ENCODE assay signal across 9 cellular contexts in genomic region chr12:131755305-131756113, GRCh38. TPM values are rescaled to one million over a fixed set of nuclear protein-coding genes. Genes with fewer than 3 reads are reported as not detected.
A peak's percentile ranks its signal among the peaks of the same experiment; 100 is the strongest.
DNase-seq lines count a peak whose midpoint lies in the region; ATAC-seq, FAIRE-seq and TF ChIP-seq lines count a peak whose summit lies in the region.
"Had no signal": no experiment of that assay in that cellular context is flagged by ENCODE, and none has a peak within 500 bp of the region (broad histone marks: within the 10 kb centered on the region; RNA-seq: fewer than 3 reads in every experiment).

No MANE protein-coding gene starts in this region.

- H3K4me1 Mint-ChIP-seq in astrocyte (ENCODE audit: low read depth, unreplicated experiment) (no peaks in the 10 kb centered on the region), neural progenitor cell (peaks cover 16% of the 10 kb centered on the region)

- peaks cover 29% of the 10 kb centered on the region for H3K36me3 ChIP-seq in astrocyte (ENCODE audit: insufficient read depth, low read length)
- no peaks in the 10 kb centered on the region for H3K36me3 ChIP-seq in neural progenitor cell

- DNase-seq in COLO829 (ENCODE audit: low spot score) (peak; percentile 32), NCI-H69 (lab: John Stamatoyannopoulos, UW) (peak; percentile 66), astrocyte (ENCODE audit: low read depth) (no peak), neural progenitor cell (ENCODE audit: low spot score) (peak; percentile 45), NCI-H187 (lab: John Stamatoyannopoulos, UW) (no peak)

- H3K27me3 ChIP-seq in astrocyte (ENCODE audit: insufficient read depth, low read length) (no peaks in the 10 kb centered on the region), neural progenitor cell (no peaks in the 10 kb centered on the region)

- H3K9me3 Mint-ChIP-seq in astrocyte (ENCODE audit: unreplicated experiment) (no peaks in the 10 kb centered on the region), neural progenitor cell (no peaks in the 10 kb centered on the region)

- H3K79me2 ChIP-seq in astrocyte (ENCODE audit: insufficient read depth, low read length) (peaks cover 6% of the 10 kb centered on the region), neural progenitor cell (ENCODE audit: low read depth) (peaks cover 4% of the 10 kb centered on the region)

- no peak overlapping the region for H3K4me2 ChIP-seq in astrocyte (ENCODE audit: low read length)
- no peak overlapping the region for H3K4me2 ChIP-seq in neural progenitor cell

- H3K27me3 Mint-ChIP-seq in astrocyte (ENCODE audit: low read depth, unreplicated experiment) (no peaks in the 10 kb centered on the region), neural progenitor cell (ENCODE audit: insufficient read depth, low read depth) (peaks cover 3% of the 10 kb centered on the region)

- H3K36me3 Mint-ChIP-seq in astrocyte (ENCODE audit: low read depth, unreplicated experiment), result peaks cover 31% of the 10 kb centered on the region
- peaks cover 50% of the 10 kb centered on the region for H3K36me3 Mint-ChIP-seq in neural progenitor cell

- no peaks in the 10 kb centered on the region for H3F3A ChIP-seq in neural progenitor cell (ENCODE audit: low read depth)

- FAIRE-seq in astrocyte (lab: Jason Lieb, UNC), result peak; percentile 29

- TF ChIP-seq CTCF in astrocyte (IDR thresholded peaks at IDR 0.05; ENCODE audit: insufficient read depth, low read depth, low read length) (peak; percentile 25), neural progenitor cell (IDR thresholded peaks at IDR 0.05) (peak; percentile 53)

- H3K4me3 ChIP-seq in astrocyte (ENCODE audit: insufficient read depth, low read depth, low read length) (no peak overlapping the region), neural progenitor cell (no peak overlapping the region)
- H3K4me3 ChIP-seq: SK-N-MC had no signal

- no peaks in the 10 kb centered on the region for H3K4me1 ChIP-seq in astrocyte (ENCODE audit: insufficient read depth, low read length)
- peaks cover 6% of the 10 kb centered on the region for H3K4me1 ChIP-seq in neural progenitor cell

- H3K9ac ChIP-seq in astrocyte (ENCODE audit: low read length) (no peak overlapping the region), neural progenitor cell (no peak overlapping the region)

- H3K4me3 Mint-ChIP-seq in astrocyte (ENCODE audit: unreplicated experiment), result no peak overlapping the region
- H3K4me3 Mint-ChIP-seq in neural progenitor cell, result no peak overlapping the region

- H3K9me3 ChIP-seq in astrocyte (ENCODE audit: insufficient read depth, low read depth, low read length) (no peaks in the 10 kb centered on the region), neural progenitor cell (ENCODE audit: low read depth) (no peaks in the 10 kb centered on the region)

- ATAC-seq in GM19043 (IDR thresholded peaks at IDR 0.05; ENCODE audit: low read depth, unreplicated experiment), result peak; percentile 74
- no peak for ATAC-seq in GM19455 (IDR thresholded peaks at IDR 0.05; ENCODE audit: unreplicated experiment)
- no peak for ATAC-seq in HG03432 (IDR thresholded peaks at IDR 0.05; ENCODE audit: unreplicated experiment)

- H4K20me1 ChIP-seq in astrocyte (ENCODE audit: insufficient read depth, low read length) (peaks cover 8% of the 10 kb centered on the region), neural progenitor cell (ENCODE audit: low read depth) (peaks cover 18% of the 10 kb centered on the region)

- H3K27ac Mint-ChIP-seq in astrocyte (ENCODE audit: unreplicated experiment) (no peak overlapping the region), neural progenitor cell (no peak overlapping the region)

- H3K27ac ChIP-seq in astrocyte (ENCODE audit: low read depth, low read length), result no peak overlapping the region
- no peak overlapping the region for H3K27ac ChIP-seq in neural progenitor cell
- H3K27ac ChIP-seq: SK-N-MC had no signal

- H2AFZ ChIP-seq in astrocyte (ENCODE audit: low read depth, low read length), result no peak overlapping the region
- no peak overlapping the region for H2AFZ ChIP-seq in neural progenitor cell (replicated peaks)

RNA-seq across cellular contexts. Expression of gene SFSWAP, which starts 44.6 kb away (rescaled TPM):
- total RNA-seq in astrocyte (32.8 and 35.7 TPM in 2 replicates), neural progenitor cell (ENCODE audit: low replicate concordance) (37.0 and 42.3 TPM in 2 replicates)

Comparison
In these comparisons a context has a peak if more than half of its experiments do, and no peak if none do; other contexts are left out.
1. DNase-seq: peak in COLO829 (single experiment), NCI-H69 (single experiment) and neural progenitor cell (single experiment); none in astrocyte (single experiment) and NCI-H187 (0 of 2).